ENCODE assay signal across 25 cellular contexts in the genomic region with DNA sequence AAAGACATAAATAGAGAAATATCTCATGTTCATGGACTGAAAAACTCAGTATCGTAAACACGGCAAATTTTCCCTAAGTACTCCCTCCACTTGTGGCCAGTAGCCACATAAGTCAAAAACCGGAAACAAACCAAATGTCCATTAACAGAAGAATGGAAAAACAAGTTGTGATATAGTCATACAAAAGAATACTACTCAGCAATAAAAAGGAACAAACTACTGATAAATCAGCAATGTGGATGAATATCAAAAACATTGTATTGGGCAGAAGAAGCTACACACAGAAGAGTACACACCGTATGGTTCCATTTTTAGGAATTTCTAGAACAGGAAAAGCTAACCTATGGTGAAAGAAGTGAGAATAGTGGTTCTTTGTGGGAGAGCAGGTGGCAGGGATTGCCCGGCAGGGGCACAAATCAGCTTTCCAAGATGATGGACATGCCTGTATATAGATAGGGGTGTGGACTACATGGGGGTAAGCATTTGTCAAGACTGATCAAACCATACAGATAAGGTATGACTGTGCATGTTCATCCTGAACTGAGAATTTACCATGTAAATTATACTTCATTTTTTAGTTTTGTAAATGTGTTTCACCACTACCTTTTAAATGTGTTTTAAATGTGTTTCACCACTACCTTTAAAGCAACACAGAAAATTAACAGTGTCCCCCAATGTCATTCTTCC.
A peak's percentile ranks its signal among the peaks of the same experiment; 100 is the strongest.
DNase-seq lines count a peak whose midpoint lies in the region; ATAC-seq, FAIRE-seq and TF ChIP-seq lines count a peak whose summit lies in the region.
"Had no signal": no experiment of that assay in that cellular context is flagged by ENCODE, and none has a peak within 500 bp of the region (broad histone marks: within the 10 kb centered on the region; RNA-seq: fewer than 3 reads in every experiment).

No MANE protein-coding gene starts in this region.

- H3K79me1 ChIP-seq in IMR-90 (ENCODE audit: low read depth in 1 of 2, low read length in 2 of 2): no peaks in the 10 kb centered on the region

- H3K27ac ChIP-seq in A549: no peak overlapping the region
- no peak overlapping the region for H3K27ac ChIP-seq in IMR-90 (ENCODE audit: insufficient read depth, low read length)
- H3K27ac ChIP-seq in esophagus muscularis mucosa (replicated peaks in 1 of 4): no peak overlapping the region
- H3K27ac ChIP-seq in vagina: no peak overlapping the region
- H3K27ac ChIP-seq: BLaER1 had no signal

- POLR2A ChIA-PET in A549 (lab: Yijun Ruan, JAX) (no interaction called here), IMR-90 (lab: Charles Lee; ENCODE audit: unreplicated experiment) (no interaction called here)

- dilution Hi-C loops in IMR-90 (cut with HindIII; ENCODE audit: low sequenced_read_pairs, unreplicated experiment): no loop called here

- no peak overlapping the region for H2BK15ac ChIP-seq in IMR-90 (ENCODE audit: low read depth, low read length)

- intact Hi-C loops in IMR-90 (cut with micrococcal nuclease): loop anchor here (5.0 kb wide), 1 partner anchor 74 kb away; no protein-coding TSS in a partner anchor
- intact Hi-C loops in esophagus muscularis mucosa (cut with DNase I): no loop called here
- intact Hi-C loops in vagina (cut with DNase I): no loop called here

- H3K23ac ChIP-seq in IMR-90 (ENCODE audit: low read depth, low read length): no peak overlapping the region

- H3K18ac ChIP-seq in IMR-90 (ENCODE audit: low read depth, low read length): 0 out of 2 replicates have a peak overlapping the region, but pooled peaks have one; percentile 2

- DNase-seq in A549 (ENCODE audit: low read depth in 1 of 2, low spot score in 1 of 2): no peak
- DNase-seq in IMR-90: no peak
- peak; percentile 45 for DNase-seq in esophagus muscularis mucosa (ENCODE audit: extremely low spot score)
- peak; percentile 8 to 34 for DNase-seq in vagina (ENCODE audit: extremely low spot score in 2 of 2)
- DNase-seq in NCI-H1092 (lab: John Stamatoyannopoulos, UW): no peak
- DNase-seq in BE2C: no peak
- DNase-seq: 8988T; AML-193; C1 segment of cervical spinal cord; Caco-2; Calu3; CD4-positive, alpha-beta T cell; CD8-positive, alpha-beta T cell; DMS53; DMS79; DND-41; EL; GDM1 had no signal

- TF ChIP-seq POLR2A in A549 (IDR thresholded peaks at IDR 0.05; ENCODE audit: low read length) (no peak), IMR-90 (IDR thresholded peaks at IDR 0.05; ENCODE audit: low read depth, low read length) (no peak), esophagus muscularis mucosa (IDR thresholded peaks at IDR 0.05; ENCODE audit: low read depth) (no peak), vagina (IDR thresholded peaks at IDR 0.05) (no peak)

- no peak overlapping the region for H2BK20ac ChIP-seq in IMR-90 (ENCODE audit: low read depth, low read length)

- no peak for TF ChIP-seq RAD21 in A549 (conservative IDR thresholded peaks at IDR 0.05 in 1 of 2, IDR thresholded peaks at IDR 0.05 in 1 of 2)
- TF ChIP-seq RAD21 in IMR-90 (IDR thresholded peaks at IDR 0.05; ENCODE audit: low read length): no peak

- H3K9me3 ChIP-seq in A549 (no peaks in the 10 kb centered on the region), IMR-90 (ENCODE audit: control insufficient read depth, insufficient read depth, low read length) (no peaks in the 10 kb centered on the region), esophagus muscularis mucosa (no peaks in the 10 kb centered on the region), vagina (no peaks in the 10 kb centered on the region), BE2C (no peaks in the 10 kb centered on the region; the same call in 1 of the 2 replicates)
- H3K9me3 ChIP-seq: BLaER1, Caco-2 had no signal

- H3K4me3 ChIP-seq in A549: no peak overlapping the region
- H3K4me3 ChIP-seq in IMR-90 (ENCODE audit: insufficient read depth, low read depth, low read length): no peak overlapping the region
- H3K4me3 ChIP-seq in esophagus muscularis mucosa: no peak overlapping the region
- H3K4me3 ChIP-seq in vagina: no peak overlapping the region
- H3K4me3 ChIP-seq in BE2C (ENCODE audit: low read depth, low read length): no peak overlapping the region
- H3K4me3 ChIP-seq: BLaER1, GM12878 had no signal

- H3K9ac ChIP-seq in IMR-90 (ENCODE audit: low read depth, low read length): no peak overlapping the region
- H3K9ac ChIP-seq: BLaER1 had no signal

- no peak overlapping the region for H3K56ac ChIP-seq in IMR-90 (ENCODE audit: extremely low read depth, insufficient read depth, low read length)

- H2AK9ac ChIP-seq in IMR-90 (replicated peaks; ENCODE audit: low read depth, low read length, poor library complexity): no peak overlapping the region

- TF ChIP-seq CTCF in A549 (IDR thresholded peaks at IDR 0.05) (no peak), IMR-90 (conservative IDR thresholded peaks at IDR 0.05; ENCODE audit: low read depth, low read length) (no peak), esophagus muscularis mucosa (IDR thresholded peaks at IDR 0.05) (no peak), vagina (IDR thresholded peaks at IDR 0.05) (no peak), BE2C (IDR thresholded peaks at IDR 0.05; ENCODE audit: low read depth, low read length) (no peak)

- H3K9me1 ChIP-seq in IMR-90 (ENCODE audit: insufficient read depth, low read length): peaks cover 5% of the 10 kb centered on the region

- H2BK120ac ChIP-seq in IMR-90 (ENCODE audit: low read depth, low read length): no peak overlapping the region

- H3K4me1 ChIP-seq in A549 (no peaks in the 10 kb centered on the region), IMR-90 (ENCODE audit: control insufficient read depth, insufficient read depth, low read length) (peaks cover 14% of the 10 kb centered on the region), esophagus muscularis mucosa (peaks cover 0 to 19% (median 11%) of the 10 kb centered on the region in 4 donors), vagina (peaks cover 12% of the 10 kb centered on the region), BE2C (no peaks in the 10 kb centered on the region; the same call in 1 of the 2 replicates)
- H3K4me1 ChIP-seq: Caco-2 had no signal

- H2BK5ac ChIP-seq in IMR-90 (ENCODE audit: low read depth, low read length, poor library complexity, severe bottlenecking): no peak overlapping the region

- TF ChIP-seq EP300 in A549 (IDR thresholded peaks at IDR 0.05) (no peak), esophagus muscularis mucosa (IDR thresholded peaks at IDR 0.05) (no peak)

- no peaks in the 10 kb centered on the region for H3K36me3 ChIP-seq in IMR-90 (ENCODE audit: control insufficient read depth, insufficient read depth, low read length)
- no peaks in the 10 kb centered on the region for H3K36me3 ChIP-seq in esophagus muscularis mucosa
- no peaks in the 10 kb centered on the region for H3K36me3 ChIP-seq in vagina
- H3K36me3 ChIP-seq in BE2C: no peaks in the 10 kb centered on the region
- H3K36me3 ChIP-seq: BLaER1 had no signal

- ATAC-seq in A549 (no peak), IMR-90 (ENCODE audit: low read depth) (no peak), HG02588 (IDR thresholded peaks at IDR 0.05; ENCODE audit: unreplicated experiment) (no peak)
- ATAC-seq: CD8-positive, alpha-beta T cell; GM12878 had no signal

- H4K20me1 ChIP-seq in IMR-90 (ENCODE audit: insufficient read depth, low read length): no peaks in the 10 kb centered on the region
- H4K20me1 ChIP-seq: BLaER1 had no signal

- H4K5ac ChIP-seq in IMR-90 (ENCODE audit: low read depth, low read length): no peak overlapping the region

- no peak overlapping the region for H2AK5ac ChIP-seq in IMR-90 (ENCODE audit: low read depth, low read length)

- H3K14ac ChIP-seq in IMR-90 (replicated peaks; ENCODE audit: low read depth, low read length): no peak overlapping the region

- CTCF ChIA-PET in A549 (lab: Yijun Ruan, JAX) (no interaction called here), IMR-90 (lab: Yijun Ruan, JAX) (no interaction called here)

- BruUV-seq in IMR-90 (replicated peaks; lab: Mats Ljungman, UMichigan): no TSS peak

- in situ Hi-C loops in IMR-90 (cut with MboI; ENCODE audit: low sequenced_read_pairs): no loop called here

- H3K27me3 ChIP-seq in IMR-90 (ENCODE audit: control insufficient read depth, insufficient read depth, low read length) (no peaks in the 10 kb centered on the region), esophagus muscularis mucosa (no peaks in the 10 kb centered on the region), vagina (no peaks in the 10 kb centered on the region), BE2C (no peaks in the 10 kb centered on the region)
- H3K27me3 ChIP-seq: BLaER1 had no signal

- no peak for FAIRE-seq in A549 (lab: Jason Lieb, UNC)
- FAIRE-seq: A204.1, D721Med, GM12878, GM12892, GM18507 had no signal

- H3K4me2 ChIP-seq in A549: no peak overlapping the region
- no peak overlapping the region for H3K4me2 ChIP-seq in IMR-90 (ENCODE audit: low read depth, low read length)
- H3K4me2 ChIP-seq: BLaER1 had no signal

- H2AFZ ChIP-seq in IMR-90 (replicated peaks; ENCODE audit: low read length, poor library complexity): no peak overlapping the region

- no peak overlapping the region for H4K91ac ChIP-seq in IMR-90 (ENCODE audit: insufficient read depth, low read depth, low read length)

- H4K8ac ChIP-seq in IMR-90 (ENCODE audit: low read depth in 2 of 2, low read length in 2 of 2): no peak overlapping the region

- no peak overlapping the region for H3K4ac ChIP-seq in IMR-90 (ENCODE audit: low read depth, low read length)

- 41% methylated on average over 5 of the region's 5 CpGs for WGBS in A549 (ENCODE audit: missing lambda C conversion rate)
- 71% methylated on average over 1 of the region's 5 CpGs; no CpG with 5 or more reads in 1 of the 2 experiments for WGBS in IMR-90 (ENCODE audit: extremely low coverage in 2 of 2, insufficient read length in 1 of 2), 2 experiments
- WGBS in esophagus muscularis mucosa: 91% methylated on average over 5 of the region's 5 CpGs

TF ChIP-seq in A549, 52 proteins besides CTCF, POLR2A, EP300 and RAD21:
- TF ChIP-seq MAFK (IDR thresholded peaks at IDR 0.05; ENCODE audit: partially characterized antibody): peak; percentile 32
- TF ChIP-seq, protein P1, sequence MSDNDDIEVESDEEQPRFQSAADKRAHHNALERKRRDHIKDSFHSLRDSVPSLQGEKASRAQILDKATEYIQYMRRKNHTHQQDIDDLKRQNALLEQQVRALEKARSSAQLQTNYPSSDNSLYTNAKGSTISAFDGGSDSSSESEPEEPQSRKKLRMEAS (IDR thresholded peaks at IDR 0.05): no peak
- no peak for TF ChIP-seq HOXB5 (CRISPR knock-in tag; IDR thresholded peaks at IDR 0.05)

TF ChIP-seq in IMR-90, 13 proteins besides CTCF, POLR2A, EP300 and RAD21 (continues in another document):
- TF ChIP-seq BHLHE40 (IDR thresholded peaks at IDR 0.05; ENCODE audit: low read depth, low read length): no peak
- no peak for TF ChIP-seq CHD1 (IDR thresholded peaks at IDR 0.05; ENCODE audit: low read depth, low read length)
- TF ChIP-seq FOS (IDR thresholded peaks at IDR 0.05; ENCODE audit: low read depth, low read length): no peak
- TF ChIP-seq MXI1 (IDR thresholded peaks at IDR 0.05; ENCODE audit: borderline replicate concordance, low read depth, low read length): no peak
- no peak for TF ChIP-seq MAFK (IDR thresholded peaks at IDR 0.05; ENCODE audit: low read depth, low read length)
- no peak for TF ChIP-seq MAZ (IDR thresholded peaks at IDR 0.05; ENCODE audit: borderline replicate concordance, low read depth, low read length)
- no peak for TF ChIP-seq CEBPB (IDR thresholded peaks at IDR 0.05; ENCODE audit: low read depth, low read length)
- no peak for TF ChIP-seq SMC3 (IDR thresholded peaks at IDR 0.05; ENCODE audit: low read depth, low read length)
- no peak for TF ChIP-seq RCOR1 (IDR thresholded peaks at IDR 0.05; ENCODE audit: insufficient replicate concordance, low read length)

Comparison
In these comparisons a context has a peak if more than half of its experiments do, and no peak if none do; other contexts are left out.
1. DNase-seq: peak in esophagus muscularis mucosa (single experiment) and vagina (2 of 2); none in A549 (0 of 2), IMR-90 (single experiment), NCI-H1092 (single experiment) and BE2C (single experiment).